2 cellular contexts compared by ENCODE assay signal in the genomic region with DNA sequence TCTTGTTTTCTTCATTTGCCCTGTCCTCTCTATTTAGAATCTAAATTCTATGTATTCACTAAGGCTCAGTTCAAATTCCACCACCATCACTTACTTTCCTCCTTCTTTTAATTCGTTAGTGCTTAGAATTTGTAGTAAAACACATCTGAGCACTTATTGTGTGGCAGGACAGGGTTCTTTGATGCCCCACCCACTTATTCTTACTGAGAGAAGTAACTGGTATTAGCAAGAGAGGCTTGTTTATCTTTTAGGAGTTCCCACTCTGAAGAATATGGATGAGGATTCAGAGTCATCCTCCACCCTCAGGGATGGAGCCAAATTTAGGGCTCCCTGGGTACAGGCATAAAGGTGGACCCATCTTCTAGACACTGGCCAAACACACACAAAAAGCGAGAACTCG.
TF ChIP-seq lines count a peak whose summit lies in the region.

No MANE protein-coding gene starts in this region.

TF ChIP-seq in K562, 482 proteins besides CTCF, POLR2A, EP300 and RAD21:
- TF ChIP-seq CHD2 (IDR thresholded peaks at IDR 0.05; ENCODE audit: low read depth, low read length) = no peak
- TF ChIP-seq SREBF1 (IDR thresholded peaks at IDR 0.05; ENCODE audit: borderline replicate concordance, low read depth, low read length) = no peak
- no peak for TF ChIP-seq FUS (optimal IDR thresholded peaks at IDR 0.05; ENCODE audit: low read depth, low read length)
- TF ChIP-seq, protein P1, sequence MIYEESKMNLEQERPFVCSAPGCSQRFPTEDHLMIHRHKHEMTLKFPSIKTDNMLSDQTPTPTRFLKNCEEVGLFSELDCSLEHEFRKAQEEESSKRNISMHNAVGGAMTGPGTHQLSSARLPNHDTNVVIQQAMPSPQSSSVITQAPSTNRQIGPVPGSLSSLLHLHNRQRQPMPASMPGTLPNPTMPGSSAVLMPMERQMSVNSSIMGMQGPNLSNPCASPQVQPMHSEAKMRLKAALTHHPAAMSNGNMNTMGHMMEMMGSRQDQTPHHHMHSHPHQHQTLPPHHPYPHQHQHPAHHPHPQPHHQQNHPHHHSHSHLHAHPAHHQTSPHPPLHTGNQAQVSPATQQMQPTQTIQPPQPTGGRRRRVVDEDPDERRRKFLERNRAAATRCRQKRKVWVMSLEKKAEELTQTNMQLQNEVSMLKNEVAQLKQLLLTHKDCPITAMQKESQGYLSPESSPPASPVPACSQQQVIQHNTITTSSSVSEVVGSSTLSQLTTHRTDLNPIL (CRISPR knock-in tag; IDR thresholded peaks at IDR 0.05) = no peak
- no peak for TF ChIP-seq KDM5B (IDR thresholded peaks at IDR 0.05; ENCODE audit: insufficient replicate concordance, low read depth, low read length)
- TF ChIP-seq, protein P2, sequence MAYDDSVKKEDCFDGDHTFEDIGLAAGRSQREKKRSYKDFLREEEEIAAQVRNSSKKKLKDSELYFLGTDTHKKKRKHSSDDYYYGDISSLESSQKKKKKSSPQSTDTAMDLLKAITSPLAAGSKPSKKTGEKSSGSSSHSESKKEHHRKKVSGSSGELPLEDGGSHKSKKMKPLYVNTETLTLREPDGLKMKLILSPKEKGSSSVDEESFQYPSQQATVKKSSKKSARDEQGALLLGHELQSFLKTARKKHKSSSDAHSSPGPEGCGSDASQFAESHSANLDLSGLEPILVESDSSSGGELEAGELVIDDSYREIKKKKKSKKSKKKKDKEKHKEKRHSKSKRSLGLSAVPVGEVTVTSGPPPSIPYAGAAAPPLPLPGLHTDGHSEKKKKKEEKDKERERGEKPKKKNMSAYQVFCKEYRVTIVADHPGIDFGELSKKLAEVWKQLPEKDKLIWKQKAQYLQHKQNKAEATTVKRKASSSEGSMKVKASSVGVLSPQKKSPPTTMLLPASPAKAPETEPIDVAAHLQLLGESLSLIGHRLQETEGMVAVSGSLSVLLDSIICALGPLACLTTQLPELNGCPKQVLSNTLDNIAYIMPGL (CRISPR knock-in tag; IDR thresholded peaks at IDR 0.05) = no peak
- TF ChIP-seq KLF16 (IDR thresholded peaks at IDR 0.05) = no peak
- no peak for TF ChIP-seq PTBP1 (IDR thresholded peaks at IDR 0.05; ENCODE audit: low read depth, low read length)
TF ChIP-seq in K562: peak in this region for 0.

TF ChIP-seq in WTC11, 78 proteins besides CTCF, POLR2A, EP300 and RAD21:
- TF ChIP-seq, protein P3, sequence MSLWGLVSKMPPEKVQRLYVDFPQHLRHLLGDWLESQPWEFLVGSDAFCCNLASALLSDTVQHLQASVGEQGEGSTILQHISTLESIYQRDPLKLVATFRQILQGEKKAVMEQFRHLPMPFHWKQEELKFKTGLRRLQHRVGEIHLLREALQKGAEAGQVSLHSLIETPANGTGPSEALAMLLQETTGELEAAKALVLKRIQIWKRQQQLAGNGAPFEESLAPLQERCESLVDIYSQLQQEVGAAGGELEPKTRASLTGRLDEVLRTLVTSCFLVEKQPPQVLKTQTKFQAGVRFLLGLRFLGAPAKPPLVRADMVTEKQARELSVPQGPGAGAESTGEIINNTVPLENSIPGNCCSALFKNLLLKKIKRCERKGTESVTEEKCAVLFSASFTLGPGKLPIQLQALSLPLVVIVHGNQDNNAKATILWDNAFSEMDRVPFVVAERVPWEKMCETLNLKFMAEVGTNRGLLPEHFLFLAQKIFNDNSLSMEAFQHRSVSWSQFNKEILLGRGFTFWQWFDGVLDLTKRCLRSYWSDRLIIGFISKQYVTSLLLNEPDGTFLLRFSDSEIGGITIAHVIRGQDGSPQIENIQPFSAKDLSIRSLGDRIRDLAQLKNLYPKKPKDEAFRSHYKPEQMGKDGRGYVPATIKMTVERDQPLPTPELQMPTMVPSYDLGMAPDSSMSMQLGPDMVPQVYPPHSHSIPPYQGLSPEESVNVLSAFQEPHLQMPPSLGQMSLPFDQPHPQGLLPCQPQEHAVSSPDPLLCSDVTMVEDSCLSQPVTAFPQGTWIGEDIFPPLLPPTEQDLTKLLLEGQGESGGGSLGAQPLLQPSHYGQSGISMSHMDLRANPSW (CRISPR knock-in tag; conservative IDR thresholded peaks at IDR 0.05; ENCODE audit: low read depth) = no peak
- no peak for TF ChIP-seq ZBTB21 (CRISPR knock-in tag; IDR thresholded peaks at IDR 0.05; ENCODE audit: borderline replicate concordance)
- TF ChIP-seq FOXK1 (CRISPR knock-in tag; IDR thresholded peaks at IDR 0.05) = no peak
